ENCODE assay signal across 8 cellular contexts in genomic region chr19:41753159-41753558, GRCh38. TPM values are rescaled to one million over a fixed set of nuclear protein-coding genes. Genes with fewer than 3 reads are reported as not detected.
DNase-seq lines count a peak whose midpoint lies in the region; ATAC-seq, FAIRE-seq and TF ChIP-seq lines count a peak whose summit lies in the region.

No MANE protein-coding gene starts in this region.

- WGBS in A549 (ENCODE audit: missing lambda C conversion rate): 8% methylated on average over 12 of the region's 12 CpGs

- TF ChIP-seq CTCF in A549 (IDR thresholded peaks at IDR 0.05): peak; percentile 91
- peak; percentile 63 for TF ChIP-seq CTCF in foreskin fibroblast (IDR thresholded peaks at IDR 0.05; ENCODE audit: low read depth, low read length)

- TF ChIP-seq POLR2A in A549 (IDR thresholded peaks at IDR 0.05; ENCODE audit: low read length): no peak
- TF ChIP-seq POLR2A in GM12891 (IDR thresholded peaks at IDR 0.05; ENCODE audit: low read depth, low read length): no peak

- CTCF ChIA-PET in A549 (lab: Yijun Ruan, JAX): interaction anchor here (0.6 to 16.6 kb wide), 59 partner anchors 10 to 1806 kb away, joined by 3 to 474 read pairs (median 6); partner anchors contain the start of genes CEACAM3 and CEACAM7

- H3K9me3 ChIP-seq in A549 (no peaks in the 10 kb centered on the region), NT2/D1 (ENCODE audit: insufficient read depth, low read length) (no peaks in the 10 kb centered on the region)

- H3K27ac ChIP-seq in A549: no peak overlapping the region

- TF ChIP-seq RAD21 in A549 (conservative IDR thresholded peaks at IDR 0.05 in 1 of 2, IDR thresholded peaks at IDR 0.05 in 1 of 2): peak; percentile 47 to 51

- TF ChIP-seq EP300 in A549 (IDR thresholded peaks at IDR 0.05): no peak

- FAIRE-seq in A549 (lab: Jason Lieb, UNC): peak; percentile 73
- peak; percentile 40 for FAIRE-seq in GM12891 (lab: Jason Lieb, UNC)

- DNase-seq in A549 (ENCODE audit: low read depth in 1 of 2, low spot score in 1 of 2) (peak; percentile 65 to 74), GM12891 (ENCODE audit: insufficient read length, low spot score) (peak; percentile 38), NT2/D1 (ENCODE audit: low read depth, low spot score) (peak; percentile 28), activated T-cell treated with anti-CD3 and anti-CD28 coated beads for 48 hours (ENCODE audit: low read depth) (peak; percentile 72), foreskin fibroblast (peak; percentile 2 to 42), retina (peak; percentile 13), pons (ENCODE audit: low spot score) (no peak)

- no peak overlapping the region for H3K9ac ChIP-seq in NT2/D1 (ENCODE audit: insufficient read length, low read depth)

- ATAC-seq in A549: peak; percentile 31 to 85; a peak in 3 of 6 replicates
- no peak for ATAC-seq in HG03135 (IDR thresholded peaks at IDR 0.05; ENCODE audit: unreplicated experiment)

- H3K27me3 ChIP-seq in NT2/D1 (ENCODE audit: insufficient read depth, insufficient read length): peaks cover 16% of the 10 kb centered on the region

- no peak overlapping the region for H3K4me2 ChIP-seq in A549

- H3K36me3 ChIP-seq in NT2/D1 (ENCODE audit: insufficient read depth, insufficient read length, low read length): no peaks in the 10 kb centered on the region

- H3K4me3 ChIP-seq in A549 (no peak overlapping the region), NT2/D1 (ENCODE audit: insufficient read length, low read depth) (no peak overlapping the region), foreskin fibroblast (ENCODE audit: low read depth in 1 of 2, low read length in 2 of 2) (no peak overlapping the region)

- POLR2A ChIA-PET in A549 (lab: Yijun Ruan, JAX): interaction anchor here (0.7 kb wide), 2 partner anchors 120 to 1309 kb away, joined by 3 read pairs; no protein-coding TSS in a partner anchor

- H3K4me1 ChIP-seq in A549 (no peaks in the 10 kb centered on the region), NT2/D1 (ENCODE audit: insufficient read depth, insufficient read length) (no peaks in the 10 kb centered on the region)

TF ChIP-seq in A549, 52 proteins besides CTCF, POLR2A, EP300 and RAD21:
- TF ChIP-seq JUNB (IDR thresholded peaks at IDR 0.05) (no peak), SMC3 (IDR thresholded peaks at IDR 0.05) (peak; percentile 80)
TF ChIP-seq in A549: peak in this region for 1.

TF ChIP-seq in GM12891, 5 proteins besides CTCF, POLR2A, EP300 and RAD21:
- no peak for TF ChIP-seq POLR2AphosphoS5 (IDR thresholded peaks at IDR 0.05; ENCODE audit: low read depth, low read length)
- no peak for TF ChIP-seq PAX5 (IDR thresholded peaks at IDR 0.05; ENCODE audit: insufficient read depth, low read length, severe bottlenecking)
- no peak for TF ChIP-seq TAF1 (IDR thresholded peaks at IDR 0.05; ENCODE audit: low read depth, low read length)
- TF ChIP-seq POU2F2 (IDR thresholded peaks at IDR 0.05; ENCODE audit: low read depth, low read length): no peak
- 0 out of 2 replicates have a peak, but pooled peaks have one; percentile 23 for TF ChIP-seq SPI1 (IDR thresholded peaks at IDR 0.05; ENCODE audit: low read depth, low read length)

RNA-seq across cellular contexts. Expression of gene CEACAM6, which starts 2.2 kb away (rescaled TPM):
- polyA plus RNA-seq in A549 (2011; rRNA removed): 17.7 and 26.7 TPM in 2 replicates
- polyA plus RNA-seq in A549 (2012; cell fraction: cytosol; rRNA removed): 2.0 and 3.5 TPM in 2 replicates
- 1.9 and 4.5 TPM in 2 replicates for polyA plus RNA-seq in A549 (2012; cell fraction: nucleus; rRNA removed)
- polyA plus RNA-seq in A549 (2017; fragmentation: RNase III; extraction: RNeasy Plus Mini Kit Qiagen cat#74134 plus additional on column Dnase treatment): 0.51 to 0.97 TPM (median 0.53 TPM) in 3 replicates
- polyA minus RNA-seq in A549 (2011; rRNA and poly(A)+ RNA removed): 7.7 and 15.8 TPM in 2 replicates
- polyA plus RNA-seq in GM12891 (2012; ENCODE audit: low read depth, missing spikeins): not detected

RNA-seq across cellular contexts. Expression of gene CEACAM3, which starts 43.2 kb away (rescaled TPM):
- polyA plus RNA-seq in A549 (2011; rRNA removed) (not detected in 2 replicates), A549 (2017; fragmentation: RNase III; extraction: RNeasy Plus Mini Kit Qiagen cat#74134 plus additional on column Dnase treatment) (not detected in 3 replicates)
- polyA plus RNA-seq in A549 (2012; cell fraction: cytosol; rRNA removed): not detected in 2 replicates
- not detected in 2 replicates for polyA plus RNA-seq in A549 (2012; cell fraction: nucleus; rRNA removed)
- not detected in 2 replicates for polyA minus RNA-seq in A549 (2011; rRNA and poly(A)+ RNA removed)
- 0.18 TPM for polyA plus RNA-seq in GM12891 (2012; ENCODE audit: low read depth, missing spikeins)

RNA-seq across cellular contexts. Expression of gene CEACAM5, which starts 44.7 kb away (rescaled TPM):
- polyA plus RNA-seq in A549 (2011; rRNA removed) (1.3 and 2.3 TPM in 2 replicates), A549 (2017; fragmentation: RNase III; extraction: RNeasy Plus Mini Kit Qiagen cat#74134 plus additional on column Dnase treatment) (0.12 TPM in 1 of 3 replicates, not detected in the others)
- polyA plus RNA-seq in A549 (2012; cell fraction: cytosol; rRNA removed): 0.16 and 0.22 TPM in 2 replicates
- polyA plus RNA-seq in A549 (2012; cell fraction: nucleus; rRNA removed): 0.40 and 0.62 TPM in 2 replicates
- polyA minus RNA-seq in A549 (2011; rRNA and poly(A)+ RNA removed): 0.78 and 1.4 TPM in 2 replicates
- not detected for polyA plus RNA-seq in GM12891 (2012; ENCODE audit: low read depth, missing spikeins)
